In genomic region chr11:47241740-47242400, GRCh38 we compare ENCODE assay signal across 15 cellular contexts. TPM values are rescaled to one million over a fixed set of nuclear protein-coding genes. Genes with fewer than 3 reads are reported as not detected.
DNase-seq lines count a peak whose midpoint lies in the region; ATAC-seq, FAIRE-seq and TF ChIP-seq lines count a peak whose summit lies in the region.
"Had no signal": no experiment of that assay in that cellular context is flagged by ENCODE, and none has a peak within 500 bp of the region (broad histone marks: within the 10 kb centered on the region; RNA-seq: fewer than 3 reads in every experiment).

No MANE protein-coding gene starts in this region.

- H3K9me3 Mint-ChIP-seq in activated CD4-positive, alpha-beta T cell treated with anti-CD3 and anti-CD28 coated beads, Interleukin-2, amount 10 ng/mL, durations not matched to agents 24 days and 14 days = no peaks in the 10 kb centered on the region
- no peaks in the 10 kb centered on the region for H3K9me3 Mint-ChIP-seq in stimulated activated effector memory CD8-positive, alpha-beta T cell treated with anti-CD3 and anti-CD28 coated beads, Interleukin-12 subunit alpha, Interleukin-12 subunit beta, amount 100 ng/mL, for 72 hours
- H3K9me3 Mint-ChIP-seq: GM23338, immature natural killer cell, nephron had no signal

- FAIRE-seq in RCC 7860 (lab: Jason Lieb, UNC) = no peak
- no peak for FAIRE-seq in H1 (lab: Jason Lieb, UNC)
- FAIRE-seq: K562 had no signal

- H3K9ac ChIP-seq in H1 (replicated peaks in 1 of 4; ENCODE audit: extremely low read depth in 1 of 4, low read depth in 3 of 4, low read length in 3 of 4) = no peak overlapping the region

- H3K27ac Mint-ChIP-seq in activated CD4-positive, alpha-beta T cell treated with anti-CD3 and anti-CD28 coated beads, Interleukin-2, amount 10 ng/mL, durations not matched to agents 24 days and 14 days = peak overlapping the region; percentile 32
- H3K27ac Mint-ChIP-seq in stimulated activated effector memory CD8-positive, alpha-beta T cell treated with anti-CD3 and anti-CD28 coated beads, Interleukin-12 subunit alpha, Interleukin-12 subunit beta, amount 100 ng/mL, for 72 hours = peak overlapping the region; percentile 86
- H3K27ac Mint-ChIP-seq: GM23338, nephron had no signal

- POLR2A ChIA-PET in H1 (lab: Charles Lee; ENCODE audit: partially characterized antibody) = interaction anchor here (0.5 to 11.4 kb wide), 15 partner anchors 7 to 564 kb away, joined by 3 to 138 read pairs (median 4); partner anchors contain the start of genes DDB2 and NR1H3

- peak; percentile 73 for ATAC-seq in stimulated activated effector memory CD8-positive, alpha-beta T cell treated with anti-CD3 and anti-CD28 coated beads, Interleukin-12 subunit alpha, Interleukin-12 subunit beta, amount 100 ng/mL, for 72 hours
- ATAC-seq in GM19463 (IDR thresholded peaks at IDR 0.05; ENCODE audit: unreplicated experiment) (no peak), GM18861 (IDR thresholded peaks at IDR 0.05; ENCODE audit: unreplicated experiment) (no peak)
- ATAC-seq: GM23338, K562 had no signal

- no peak overlapping the region for H3K4me3 Mint-ChIP-seq in activated CD4-positive, alpha-beta T cell treated with anti-CD3 and anti-CD28 coated beads, Interleukin-2, amount 10 ng/mL, durations not matched to agents 24 days and 14 days
- H3K4me3 Mint-ChIP-seq in stimulated activated effector memory CD8-positive, alpha-beta T cell treated with anti-CD3 and anti-CD28 coated beads, Interleukin-12 subunit alpha, Interleukin-12 subunit beta, amount 100 ng/mL, for 72 hours = no peak overlapping the region
- H3K4me3 Mint-ChIP-seq: GM23338, immature natural killer cell, nephron had no signal

- H3K14ac ChIP-seq in H1 (ENCODE audit: insufficient read length) = no peak overlapping the region

- H3K79me1 ChIP-seq in H1 (ENCODE audit: low read depth, low read length) = no peaks in the 10 kb centered on the region; the same call in 1 of the 2 replicates

- H3K18ac ChIP-seq in H1 (ENCODE audit: extremely low read depth, low read length) = no peak overlapping the region

- H4K20me1 ChIP-seq in H1 (replicated peaks in 1 of 2; ENCODE audit: control insufficient read depth in 1 of 2, insufficient read depth in 2 of 2, low read length in 2 of 2) = peaks cover 0 to 10% of the 10 kb centered on the region in 2 experiments

- H3K4me3 ChIP-seq in H1 (ENCODE audit: extremely low read depth in 1 of 4, insufficient read depth in 2 of 4, low read depth in 3 of 4, low read length in 4 of 4) = no peak overlapping the region
- H3K4me3 ChIP-seq: GM23338, K562, spleen had no signal

- H2BK20ac ChIP-seq in H1 (ENCODE audit: low read length) = no peak overlapping the region

- H4K91ac ChIP-seq in H1 (replicated peaks; ENCODE audit: insufficient read length, low read length) = no peak overlapping the region

- H3K9me3 ChIP-seq in H1 (ENCODE audit: insufficient read depth in 2 of 2, low read depth in 1 of 2, low read length in 1 of 2) = no peaks in the 10 kb centered on the region
- H3K9me3 ChIP-seq: spleen had no signal

- TF ChIP-seq RAD21 in H1 (IDR thresholded peaks at IDR 0.05 in 1 of 2, conservative IDR thresholded peaks at IDR 0.05 in 1 of 2; ENCODE audit: low read depth in 2 of 2, low read length in 2 of 2) = no peak

- H2AFZ ChIP-seq in H1 (ENCODE audit: low read length) = no peak overlapping the region
- H2AFZ ChIP-seq: GM23338 had no signal

- H3K4me1 ChIP-seq in H1 (replicated peaks in 1 of 4; ENCODE audit: control insufficient read depth in 3 of 4, insufficient read depth in 4 of 4, low read length in 3 of 4) = no peaks in the 10 kb centered on the region

- H3K23me2 ChIP-seq in H1 (ENCODE audit: low read depth, low read length) = peaks cover 2% of the 10 kb centered on the region; the same call in 1 of the 2 replicates

- CTCF ChIA-PET in H1 (lab: Charles Lee; ENCODE audit: partially characterized antibody) = interaction anchor here (0.6 to 10.9 kb wide), 10 partner anchors 7 to 166 kb away, joined by 3 to 127 read pairs (median 4); partner anchors contain the start of genes DDB2 and NR1H3

- H2BK5ac ChIP-seq in H1 (ENCODE audit: low read depth, low read length) = no peak overlapping the region

- H3K36me3 Mint-ChIP-seq in activated CD4-positive, alpha-beta T cell treated with anti-CD3 and anti-CD28 coated beads, Interleukin-2, amount 10 ng/mL, durations not matched to agents 24 days and 14 days (ENCODE audit: low read depth) = peaks cover 73% of the 10 kb centered on the region
- peaks cover 99% of the 10 kb centered on the region for H3K36me3 Mint-ChIP-seq in stimulated activated effector memory CD8-positive, alpha-beta T cell treated with anti-CD3 and anti-CD28 coated beads, Interleukin-12 subunit alpha, Interleukin-12 subunit beta, amount 100 ng/mL, for 72 hours

- H3K27me3 Mint-ChIP-seq in activated CD4-positive, alpha-beta T cell treated with anti-CD3 and anti-CD28 coated beads, Interleukin-2, amount 10 ng/mL, durations not matched to agents 24 days and 14 days = no peaks in the 10 kb centered on the region

- H3K4me2 ChIP-seq in H1 (ENCODE audit: insufficient read depth in 1 of 2, low read depth in 2 of 2, low read length in 2 of 2) = no peak overlapping the region
- H3K4me2 ChIP-seq: GM23338 had no signal

- no peak for TF ChIP-seq EP300 in H1 (IDR thresholded peaks at IDR 0.05; ENCODE audit: borderline replicate concordance in 1 of 2, low read depth in 2 of 2, low read length in 2 of 2)

- no peak overlapping the region for H2BK120ac ChIP-seq in H1 (replicated peaks; ENCODE audit: low read depth, low read length)

- no peak overlapping the region for H4K8ac ChIP-seq in H1 (ENCODE audit: extremely low read depth, insufficient read depth, low read length)

- 86% methylated on average over 4 of the region's 4 CpGs; no CpG with 5 or more reads in 1 of the 2 experiments for WGBS in H1 (ENCODE audit: extremely low coverage in 1 of 2, insufficient coverage in 1 of 2, insufficient read length in 1 of 2, insufficient replicate concordance in 2 of 2, low coverage in 1 of 2, low lambda C conversion rate in 2 of 2, missing lambda C conversion rate in 1 of 2), 2 experiments

- TF ChIP-seq POLR2A in H1 (IDR thresholded peaks at IDR 0.05; ENCODE audit: control extremely low read depth in 1 of 2, low read depth in 2 of 2, low read length in 2 of 2) = peak in 1 of 2 experiments; percentile 49; a peak in 2 of 3 replicates

- H3K27me3 ChIP-seq in H1 (replicated peaks in 1 of 4; ENCODE audit: control insufficient read depth in 3 of 4, extremely low read depth in 1 of 4, insufficient read depth in 3 of 4, low read length in 3 of 4) = no peaks in the 10 kb centered on the region
- H3K27me3 ChIP-seq: spleen had no signal

- no peak overlapping the region for H2BK15ac ChIP-seq in H1 (ENCODE audit: low read length)

- peaks cover 22 to 50% (median 36%) of the 10 kb centered on the region in 4 experiments for H3K36me3 ChIP-seq in H1 (ENCODE audit: control insufficient read depth in 2 of 4, insufficient read depth in 4 of 4, low read length in 3 of 4)

- H3K79me2 ChIP-seq in H1 (ENCODE audit: control insufficient read depth in 1 of 2, insufficient read depth in 2 of 2, low read length in 2 of 2) = no peaks in the 10 kb centered on the region

- H4K5ac ChIP-seq in H1 (ENCODE audit: insufficient read length, low read depth, low read length) = no peak overlapping the region

- no peak for DNase-seq in activated CD4-positive, alpha-beta T cell treated with anti-CD3 and anti-CD28 coated beads, Interleukin-2, amount 10 ng/mL, durations not matched to agents 24 days and 14 days
- DNase-seq in activated CD4-positive, alpha-beta T cell treated with anti-CD3 and anti-CD28 coated beads for 1 hour = no peak
- DNase-seq in RCC 7860 (ENCODE audit: low spot score) (peak; percentile 40), H1 (ENCODE audit: low read depth in 1 of 2, low spot score in 2 of 2) (no peak)
- no peak for DNase-seq in stimulated activated effector memory CD8-positive, alpha-beta T cell treated with anti-CD3 and anti-CD28 coated beads, Interleukin-12 subunit alpha, Interleukin-12 subunit beta, amount 100 ng/mL, for 72 hours (ENCODE audit: low spot score in 2 of 2)
- DNase-seq in stimulated activated CD4-positive, alpha-beta T cell treated with anti-CD3 and anti-CD28 coated beads, Interleukin-12 subunit alpha, Interleukin-12 subunit beta, amount 100 ng/mL, for 4 hours = no peak
- DNase-seq: activated CD4-positive, alpha-beta T cell treated with anti-CD3 and anti-CD28 coated beads, Interleukin-2, amount 50 U/mL, for 1 hour; immature natural killer cell; NCI-H2227 treated with DMSO at 0.1 percent for 48 hours had no signal

- H3K4me1 Mint-ChIP-seq in activated CD4-positive, alpha-beta T cell treated with anti-CD3 and anti-CD28 coated beads, Interleukin-2, amount 10 ng/mL, durations not matched to agents 24 days and 14 days = peaks cover 15% of the 10 kb centered on the region
- peaks cover 41% of the 10 kb centered on the region for H3K4me1 Mint-ChIP-seq in stimulated activated effector memory CD8-positive, alpha-beta T cell treated with anti-CD3 and anti-CD28 coated beads, Interleukin-12 subunit alpha, Interleukin-12 subunit beta, amount 100 ng/mL, for 72 hours

- H3K4ac ChIP-seq in H1 (replicated peaks; ENCODE audit: insufficient read length, low read depth, low read length) = no peak overlapping the region

- H2AK5ac ChIP-seq in H1 (ENCODE audit: low read depth, low read length) = no peak overlapping the region

- intact Hi-C loops in activated CD4-positive, alpha-beta T cell treated with anti-CD3 and anti-CD28 coated beads, Interleukin-2, amount 10 ng/mL, durations not matched to agents 24 days and 14 days (cut with micrococcal nuclease) = no loop called here

- no peak overlapping the region for H2BK12ac ChIP-seq in H1 (ENCODE audit: low read depth, low read length)

- H3K27ac ChIP-seq in H1 (ENCODE audit: low read depth, low read length) = no peak overlapping the region

- no peak for TF ChIP-seq CTCF in H1 (IDR thresholded peaks at IDR 0.05; ENCODE audit: control extremely low read depth in 1 of 3, insufficient read depth in 1 of 3, low read depth in 1 of 3, low read length in 3 of 3)

- no peak overlapping the region for H3K23ac ChIP-seq in H1 (ENCODE audit: insufficient read length)

- H3K56ac ChIP-seq in H1 (replicated peaks; ENCODE audit: insufficient read length, low read depth, low read length) = no peak overlapping the region

RNA-seq across cellular contexts. Expression of gene ACP2, which starts 6.7 kb away (rescaled TPM):
- 24.8 and 27.6 TPM in 2 replicates for total RNA-seq in activated CD4-positive, alpha-beta T cell treated with anti-CD3 and anti-CD28 coated beads, Interleukin-2, amount 10 ng/mL, durations not matched to agents 24 days and 14 days
- 17.8 and 18.9 TPM in 2 replicates for total RNA-seq in H1 (2021; fragmentation: NEBNext Ultra II Directional; extraction: Animal tissue kit (Norgen Biotek cat#: 25700))
- polyA plus RNA-seq in H1 (2011; rRNA removed) = 19.8 and 24.4 TPM in 2 replicates
- 13.4 TPM for polyA plus RNA-seq in H1 (2011; cell fraction: cytosol; rRNA removed)
- polyA plus RNA-seq in H1 (2011; cell fraction: nucleus; rRNA removed) = 39.9 TPM
- 12.4 to 23.5 TPM (median 21.2 TPM) in 4 replicates for polyA plus RNA-seq in H1 (2012, experiment 1 of 2)
- 14.1 TPM for polyA plus RNA-seq in H1 (2012, experiment 2 of 2)
- 21.3 TPM for polyA plus RNA-seq in H1 (2013, experiment 1 of 2)
- 21.1 TPM for polyA plus RNA-seq in H1 (2013, experiment 2 of 2)
- 21.8 and 29.4 TPM in 2 replicates for polyA minus RNA-seq in H1 (2011; rRNA and poly(A)+ RNA removed)
- polyA minus RNA-seq in H1 (2011; cell fraction: cytosol; rRNA and poly(A)+ RNA removed) = 19.7 TPM
- 36.9 TPM for polyA minus RNA-seq in H1 (2011; cell fraction: nucleus; rRNA and poly(A)+ RNA removed)

RNA-seq across cellular contexts. Expression of gene NR1H3, which starts 15.9 kb away (rescaled TPM):
- 7.6 and 15.4 TPM in 2 replicates for total RNA-seq in activated CD4-positive, alpha-beta T cell treated with anti-CD3 and anti-CD28 coated beads, Interleukin-2, amount 10 ng/mL, durations not matched to agents 24 days and 14 days
- total RNA-seq in H1 (2021; fragmentation: NEBNext Ultra II Directional; extraction: Animal tissue kit (Norgen Biotek cat#: 25700)) = 19.9 and 21.2 TPM in 2 replicates
- 42.1 and 51.5 TPM in 2 replicates for polyA plus RNA-seq in H1 (2011; rRNA removed)
- 39.9 TPM for polyA plus RNA-seq in H1 (2011; cell fraction: cytosol; rRNA removed)
- polyA plus RNA-seq in H1 (2011; cell fraction: nucleus; rRNA removed) = 58.5 TPM
- 24.9 to 28.6 TPM (median 27.6 TPM) in 4 replicates for polyA plus RNA-seq in H1 (2012, experiment 1 of 2)
- polyA plus RNA-seq in H1 (2012, experiment 2 of 2) = 19.2 TPM
- polyA plus RNA-seq in H1 (2013, experiment 1 of 2) = 11.7 TPM
- polyA plus RNA-seq in H1 (2013, experiment 2 of 2) = 11.6 TPM
- 34.2 and 36.4 TPM in 2 replicates for polyA minus RNA-seq in H1 (2011; rRNA and poly(A)+ RNA removed)
- polyA minus RNA-seq in H1 (2011; cell fraction: cytosol; rRNA and poly(A)+ RNA removed) = 18.3 TPM
- 18.3 TPM for polyA minus RNA-seq in H1 (2011; cell fraction: nucleus; rRNA and poly(A)+ RNA removed)

RNA-seq across cellular contexts. Expression of gene DDB2, which starts 27.1 kb away (rescaled TPM):
- 148 and 157 TPM in 2 replicates for total RNA-seq in activated CD4-positive, alpha-beta T cell treated with anti-CD3 and anti-CD28 coated beads, Interleukin-2, amount 10 ng/mL, durations not matched to agents 24 days and 14 days
- total RNA-seq in H1 (2021; fragmentation: NEBNext Ultra II Directional; extraction: Animal tissue kit (Norgen Biotek cat#: 25700)) = 65.2 and 70.7 TPM in 2 replicates
- 97.2 and 112 TPM in 2 replicates for polyA plus RNA-seq in H1 (2011; rRNA removed)
- 130 TPM for polyA plus RNA-seq in H1 (2011; cell fraction: cytosol; rRNA removed)
- polyA plus RNA-seq in H1 (2011; cell fraction: nucleus; rRNA removed) = 209 TPM
- 122 to 126 TPM (median 125 TPM) in 4 replicates for polyA plus RNA-seq in H1 (2012, experiment 1 of 2)
- 123 TPM for polyA plus RNA-seq in H1 (2012, experiment 2 of 2)
- 56.8 TPM for polyA plus RNA-seq in H1 (2013, experiment 1 of 2)
- polyA plus RNA-seq in H1 (2013, experiment 2 of 2) = 53.9 TPM
- 82.9 and 91.7 TPM in 2 replicates for polyA minus RNA-seq in H1 (2011; rRNA and poly(A)+ RNA removed)
- polyA minus RNA-seq in H1 (2011; cell fraction: cytosol; rRNA and poly(A)+ RNA removed) = 45.6 TPM
- polyA minus RNA-seq in H1 (2011; cell fraction: nucleus; rRNA and poly(A)+ RNA removed) = 87.7 TPM

RNA-seq across cellular contexts. Expression of gene MADD, which starts 28.1 kb away (rescaled TPM):
- total RNA-seq in activated CD4-positive, alpha-beta T cell treated with anti-CD3 and anti-CD28 coated beads, Interleukin-2, amount 10 ng/mL, durations not matched to agents 24 days and 14 days = 78.5 and 80.7 TPM in 2 replicates
- 43.7 and 45.4 TPM in 2 replicates for total RNA-seq in H1 (2021; fragmentation: NEBNext Ultra II Directional; extraction: Animal tissue kit (Norgen Biotek cat#: 25700))
- 32.5 and 48.3 TPM in 2 replicates for polyA plus RNA-seq in H1 (2011; rRNA removed)
- 26.6 TPM for polyA plus RNA-seq in H1 (2011; cell fraction: cytosol; rRNA removed)
- polyA plus RNA-seq in H1 (2011; cell fraction: nucleus; rRNA removed) = 91.6 TPM
- 33.0 to 36.2 TPM (median 35.4 TPM) in 4 replicates for polyA plus RNA-seq in H1 (2012, experiment 1 of 2)
- polyA plus RNA-seq in H1 (2012, experiment 2 of 2) = 16.8 TPM
- polyA plus RNA-seq in H1 (2013, experiment 1 of 2) = 19.3 TPM
- 17.0 TPM for polyA plus RNA-seq in H1 (2013, experiment 2 of 2)
- polyA minus RNA-seq in H1 (2011; rRNA and poly(A)+ RNA removed) = 76.0 and 80.1 TPM in 2 replicates
- 22.5 TPM for polyA minus RNA-seq in H1 (2011; cell fraction: cytosol; rRNA and poly(A)+ RNA removed)
- polyA minus RNA-seq in H1 (2011; cell fraction: nucleus; rRNA and poly(A)+ RNA removed) = 48.9 TPM

RNA-seq across cellular contexts. Expression of gene PACSIN3, which starts 55.6 kb away (rescaled TPM):
- total RNA-seq in activated CD4-positive, alpha-beta T cell treated with anti-CD3 and anti-CD28 coated beads, Interleukin-2, amount 10 ng/mL, durations not matched to agents 24 days and 14 days = 14.3 and 16.4 TPM in 2 replicates
- 47.2 and 59.3 TPM in 2 replicates for total RNA-seq in H1 (2021; fragmentation: NEBNext Ultra II Directional; extraction: Animal tissue kit (Norgen Biotek cat#: 25700))
- polyA plus RNA-seq in H1 (2011; rRNA removed) = 23.8 and 40.4 TPM in 2 replicates
- polyA plus RNA-seq in H1 (2011; cell fraction: cytosol; rRNA removed) = 48.2 TPM
- polyA plus RNA-seq in H1 (2011; cell fraction: nucleus; rRNA removed) = 53.1 TPM
- polyA plus RNA-seq in H1 (2012, experiment 1 of 2) = 42.7 to 57.4 TPM (median 54.6 TPM) in 4 replicates
- 30.2 TPM for polyA plus RNA-seq in H1 (2012, experiment 2 of 2)
- polyA plus RNA-seq in H1 (2013, experiment 1 of 2) = 18.7 TPM
- polyA plus RNA-seq in H1 (2013, experiment 2 of 2) = 19.4 TPM
- polyA minus RNA-seq in H1 (2011; rRNA and poly(A)+ RNA removed) = 13.8 and 17.7 TPM in 2 replicates
- 36.3 TPM for polyA minus RNA-seq in H1 (2011; cell fraction: cytosol; rRNA and poly(A)+ RNA removed)
- polyA minus RNA-seq in H1 (2011; cell fraction: nucleus; rRNA and poly(A)+ RNA removed) = 25.6 TPM
